Comparison of ENCODE assay signal across 9 cellular contexts in genomic region chr4:1208266-1208961, GRCh38. TPM values are rescaled to one million over a fixed set of nuclear protein-coding genes. Genes with fewer than 3 reads are reported as not detected.
DNase-seq lines count a peak whose midpoint lies in the region; ATAC-seq and TF ChIP-seq lines count a peak whose summit lies in the region.
"Had no signal": no experiment of that assay in that cellular context is flagged by ENCODE, and none has a peak within 500 bp of the region (broad histone marks: within the 10 kb centered on the region; RNA-seq: fewer than 3 reads in every experiment).

No MANE protein-coding gene starts in this region.

- peaks cover 0 to 32% (median 22%) of the 10 kb centered on the region in 4 donors for H3K36me3 ChIP-seq in upper lobe of left lung

- DNase-seq in activated naive CD4-positive, alpha-beta T cell treated with anti-CD3 and anti-CD28 coated beads, Interleukin-2, amount 50 U/mL, for 16 hours = peak; percentile 14
- no peak for DNase-seq in activated naive CD4-positive, alpha-beta T cell treated with Interleukin-2 at 50 U/mL for 16 hours
- DNase-seq in central memory CD8-positive, alpha-beta T cell (ENCODE audit: low spot score in 2 of 2) = no peak
- DNase-seq in memory B cell (ENCODE audit: low spot score in 2 of 2) (no peak), upper lobe of left lung (peak; percentile 20 to 85), mesenteric fat pad (ENCODE audit: low spot score) (no peak)
- no peak for DNase-seq in T-helper 2 cell treated with Interferon-gamma antibody and Interleukin-4, amounts not matched to agents 5 μg/mL and 100 μg/mL, for 36 hours (ENCODE audit: low spot score)

- no peak for TF ChIP-seq EP300 in upper lobe of left lung (IDR thresholded peaks at IDR 0.05)

- peak overlapping the region; percentile 78 to 84 (median 79) for H3K27ac ChIP-seq in upper lobe of left lung

- H3K27me3 ChIP-seq in upper lobe of left lung = no peaks in the 10 kb centered on the region

- H3K4me1 ChIP-seq in upper lobe of left lung = peaks cover 54 to 79% (median 72%) of the 10 kb centered on the region in 4 donors

- peaks cover 21% of the 10 kb centered on the region for H3K4me1 Mint-ChIP-seq in central memory CD8-positive, alpha-beta T cell
- peaks cover 13% of the 10 kb centered on the region for H3K4me1 Mint-ChIP-seq in memory B cell
- peaks cover 10% of the 10 kb centered on the region for H3K4me1 Mint-ChIP-seq in T-helper 2 cell treated with Interferon-gamma antibody and Interleukin-4, amounts not matched to agents 5 μg/mL and 100 μg/mL, for 36 hours (ENCODE audit: low read depth)

- peaks cover 17% of the 10 kb centered on the region for H3K36me3 Mint-ChIP-seq in central memory CD8-positive, alpha-beta T cell (ENCODE audit: insufficient read depth)
- H3K36me3 Mint-ChIP-seq in memory B cell = no peaks in the 10 kb centered on the region
- H3K36me3 Mint-ChIP-seq in T-helper 2 cell treated with Interferon-gamma antibody and Interleukin-4, amounts not matched to agents 5 μg/mL and 100 μg/mL, for 36 hours (ENCODE audit: low read depth) = peaks cover 22% of the 10 kb centered on the region

- H3K27me3 Mint-ChIP-seq in central memory CD8-positive, alpha-beta T cell = no peaks in the 10 kb centered on the region
- no peaks in the 10 kb centered on the region for H3K27me3 Mint-ChIP-seq in memory B cell
- no peaks in the 10 kb centered on the region for H3K27me3 Mint-ChIP-seq in T-helper 2 cell treated with Interferon-gamma antibody and Interleukin-4, amounts not matched to agents 5 μg/mL and 100 μg/mL, for 36 hours (ENCODE audit: low read depth)
- H3K27me3 Mint-ChIP-seq: B cell had no signal

- no peak overlapping the region for H3K27ac Mint-ChIP-seq in central memory CD8-positive, alpha-beta T cell (ENCODE audit: low read depth)
- H3K27ac Mint-ChIP-seq in memory B cell = no peak overlapping the region
- no peak overlapping the region for H3K27ac Mint-ChIP-seq in T-helper 2 cell treated with Interferon-gamma antibody and Interleukin-4, amounts not matched to agents 5 μg/mL and 100 μg/mL, for 36 hours
- H3K27ac Mint-ChIP-seq: B cell had no signal

- no peak overlapping the region for H3K4me3 ChIP-seq in upper lobe of left lung

- H3K4me3 Mint-ChIP-seq in central memory CD8-positive, alpha-beta T cell = peak overlapping the region; percentile 63
- no peak overlapping the region for H3K4me3 Mint-ChIP-seq in memory B cell
- no peak overlapping the region for H3K4me3 Mint-ChIP-seq in T-helper 2 cell treated with Interferon-gamma antibody and Interleukin-4, amounts not matched to agents 5 μg/mL and 100 μg/mL, for 36 hours
- H3K4me3 Mint-ChIP-seq: B cell had no signal

- H3K9me3 Mint-ChIP-seq in central memory CD8-positive, alpha-beta T cell = no peaks in the 10 kb centered on the region
- H3K9me3 Mint-ChIP-seq in memory B cell = no peaks in the 10 kb centered on the region
- H3K9me3 Mint-ChIP-seq in T-helper 2 cell treated with Interferon-gamma antibody and Interleukin-4, amounts not matched to agents 5 μg/mL and 100 μg/mL, for 36 hours = no peaks in the 10 kb centered on the region

- ATAC-seq in central memory CD8-positive, alpha-beta T cell (replicated peaks; ENCODE audit: extremely low read depth, poor library complexity, severe bottlenecking) = no peak
- ATAC-seq in memory B cell (ENCODE audit: low read depth) (peak; percentile 29), upper lobe of left lung (ENCODE audit: low FRiP score in 2 of 2) (peak in 1 of 2 donors; percentile 12), GM19324 (IDR thresholded peaks at IDR 0.05; ENCODE audit: low FRiP score, unreplicated experiment) (no peak)

- no peak for TF ChIP-seq POLR2A in upper lobe of left lung (IDR thresholded peaks at IDR 0.05)

- WGBS in upper lobe of left lung, 2 donors = 75 to 90% methylated on average over 18 to 37 of the region's 37 CpGs

- no peak for TF ChIP-seq CTCF in upper lobe of left lung (IDR thresholded peaks at IDR 0.05)

- H3K9me3 ChIP-seq in upper lobe of left lung = no peaks in the 10 kb centered on the region

RNA-seq across cellular contexts. Expression of gene SPON2, which starts 36.0 kb away (rescaled TPM):
- total RNA-seq in upper lobe of left lung (10 to 100 TPM; 23.2 to 81.3 (median 50.8) TPM), mesenteric fat pad (27.3 TPM)

RNA-seq across cellular contexts. Expression of gene CTBP1, which starts 40.5 kb away (rescaled TPM):
- total RNA-seq in upper lobe of left lung (100 to 1,000 TPM; 142 to 483 (median 213) TPM), mesenteric fat pad (147 TPM)

Comparison
In these comparisons a context has a peak if more than half of its experiments do, and no peak if none do; other contexts are left out.
1. DNase-seq: peak in activated naive CD4-positive, alpha-beta T cell treated with anti-CD3 and anti-CD28 coated beads, Interleukin-2, amount 50 U/mL, for 16 hours (single experiment) and upper lobe of left lung (2 of 2); none in activated naive CD4-positive, alpha-beta T cell treated with Interleukin-2 at 50 U/mL for 16 hours (single experiment), central memory CD8-positive, alpha-beta T cell (0 of 2), memory B cell (0 of 2), mesenteric fat pad (single experiment) and T-helper 2 cell treated with Interferon-gamma antibody and Interleukin-4, amounts not matched to agents 5 μg/mL and 100 μg/mL, for 36 hours (single experiment).